1 cellular context compared by ENCODE assay signal in the genomic region with DNA sequence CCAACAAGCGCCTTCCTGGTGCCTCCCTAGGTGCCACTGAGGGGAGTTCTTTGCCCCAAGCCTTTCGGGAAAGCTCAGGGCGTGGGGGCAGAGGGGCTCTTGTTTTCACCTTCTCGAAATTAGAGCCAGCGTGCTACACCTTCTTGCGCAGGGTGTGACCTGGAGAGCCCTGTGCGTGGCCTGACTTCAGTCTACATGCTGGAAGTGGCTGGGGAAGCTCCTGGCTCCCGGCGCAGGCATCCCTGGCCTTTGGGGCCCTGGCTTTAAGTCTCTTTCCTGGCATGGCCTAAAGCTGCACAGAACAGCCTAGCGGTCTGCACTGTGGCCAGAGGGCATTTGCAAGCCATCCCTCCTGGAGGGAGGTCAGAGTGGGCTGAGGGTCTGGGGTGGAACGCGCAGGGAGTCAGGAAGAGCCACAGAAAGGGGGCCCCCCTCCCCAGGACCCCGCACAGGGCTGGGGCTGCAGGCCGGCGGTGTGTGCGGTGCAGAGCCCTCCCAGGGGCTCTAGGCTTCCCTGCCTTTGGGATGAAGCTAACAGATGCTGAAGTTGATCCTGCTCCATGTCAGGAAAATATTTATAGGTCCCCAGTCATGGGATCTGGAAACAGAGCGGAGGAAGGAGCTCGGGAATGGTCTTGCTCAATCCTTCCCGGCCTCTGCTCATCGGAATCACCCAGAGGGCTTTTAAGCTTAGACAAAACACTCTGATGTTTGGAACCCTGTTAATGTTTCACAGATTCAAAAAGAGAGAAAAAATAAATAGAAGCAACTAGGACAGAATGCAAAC.
A peak's percentile ranks its signal among the peaks of the same experiment; 100 is the strongest.
TF ChIP-seq lines count a peak whose summit lies in the region.

No MANE protein-coding gene starts in this region.

TF ChIP-seq in HepG2, 621 proteins besides CTCF, POLR2A, EP300 and RAD21 (continues in another document):
- TF ChIP-seq RFX5 (IDR thresholded peaks at IDR 0.05; ENCODE audit: low read depth, low read length) (peak; percentile 20; the same call in 1 of the 2 replicates), RARA (CRISPR knock-in tag; IDR thresholded peaks at IDR 0.05) (0 out of 2 replicates have a peak, but pooled peaks have one; percentile 2), ZSCAN22 (CRISPR knock-in tag; IDR thresholded peaks at IDR 0.05) (no peak), ETV5 (CRISPR knock-in tag; IDR thresholded peaks at IDR 0.05; ENCODE audit: borderline replicate concordance) (peak; percentile 19; the same call in 1 of the 2 replicates), SOX6 (IDR thresholded peaks at IDR 0.05) (no peak), SOX6 (CRISPR knock-in tag; IDR thresholded peaks at IDR 0.05) (peak; percentile 58), KLF11 (CRISPR knock-in tag; IDR thresholded peaks at IDR 0.05) (0 out of 2 replicates have a peak, but pooled peaks have one; percentile 21), FOXA3 (CRISPR knock-in tag; IDR thresholded peaks at IDR 0.05) (no peak), HDAC2 (CRISPR knock-in tag; IDR thresholded peaks at IDR 0.05) (no peak; the same call in 1 of the 2 replicates), GLI4 (CRISPR knock-in tag; IDR thresholded peaks at IDR 0.05; ENCODE audit: borderline replicate concordance) (no peak), HNRNPL (IDR thresholded peaks at IDR 0.05; ENCODE audit: low read depth, low read length) (peak; percentile 61), JDP2 (CRISPR knock-in tag; IDR thresholded peaks at IDR 0.05; ENCODE audit: borderline replicate concordance) (no peak), CREM (IDR thresholded peaks at IDR 0.05) (0 out of 2 replicates have a peak, but pooled peaks have one; percentile 39), CREM (CRISPR knock-in tag; IDR thresholded peaks at IDR 0.05) (no peak), NONO (IDR thresholded peaks at IDR 0.05) (no peak), NONO (CRISPR knock-in tag; conservative IDR thresholded peaks at IDR 0.05) (peak; percentile 21; the same call in 1 of the 2 replicates), ZSCAN12 (CRISPR knock-in tag; IDR thresholded peaks at IDR 0.05) (no peak), ZKSCAN5 (CRISPR knock-in tag; IDR thresholded peaks at IDR 0.05) (no peak), ZBTB7B (CRISPR knock-in tag; IDR thresholded peaks at IDR 0.05) (peak; percentile 30; the same call in 1 of the 2 replicates), ZNF841 (CRISPR knock-in tag; IDR thresholded peaks at IDR 0.05; ENCODE audit: borderline replicate concordance) (no peak), NAIF1 (CRISPR knock-in tag; IDR thresholded peaks at IDR 0.05; ENCODE audit: borderline replicate concordance) (no peak), FOXP1 (IDR thresholded peaks at IDR 0.05) (no peak), FOXP1 (CRISPR knock-in tag; IDR thresholded peaks at IDR 0.05) (peak; percentile 58; the same call in 1 of the 2 replicates), NR2F6 (IDR thresholded peaks at IDR 0.05) (0 out of 2 replicates have a peak, but pooled peaks have one; percentile 1), NR2F6 (CRISPR knock-in tag; IDR thresholded peaks at IDR 0.05) (no peak), TCF7 (IDR thresholded peaks at IDR 0.05; ENCODE audit: low read depth) (peak; percentile 63), SNAPC2 (CRISPR knock-in tag; IDR thresholded peaks at IDR 0.05) (0 out of 2 replicates have a peak, but pooled peaks have one; percentile 2), NCOR1 (IDR thresholded peaks at IDR 0.05; ENCODE audit: borderline replicate concordance, low read length) (peak; percentile 31; the same call in 1 of the 2 replicates), DPF2 (CRISPR knock-in tag; IDR thresholded peaks at IDR 0.05; ENCODE audit: borderline replicate concordance, low read depth) (no peak), ARNT2 (CRISPR knock-in tag; IDR thresholded peaks at IDR 0.05; ENCODE audit: low read depth) (0 out of 2 replicates have a peak, but pooled peaks have one; percentile 15), CEBPG (CRISPR knock-in tag; IDR thresholded peaks at IDR 0.05) (peak; percentile 92), ZNF7 (CRISPR knock-in tag; IDR thresholded peaks at IDR 0.05) (peak; percentile 29; the same call in 1 of the 2 replicates), MATR3 (CRISPR knock-in tag; IDR thresholded peaks at IDR 0.05) (no peak), CAMTA2 (CRISPR knock-in tag; IDR thresholded peaks at IDR 0.05; ENCODE audit: borderline replicate concordance) (no peak), ZSCAN25 (CRISPR knock-in tag; IDR thresholded peaks at IDR 0.05) (peak; percentile 85), JUND (CRISPR knock-in tag; IDR thresholded peaks at IDR 0.05) (no peak), HHEX (CRISPR knock-in tag; IDR thresholded peaks at IDR 0.05) (no peak), ZSCAN20 (CRISPR knock-in tag; IDR thresholded peaks at IDR 0.05; ENCODE audit: borderline replicate concordance) (0 out of 2 replicates have a peak, but pooled peaks have one; percentile 19), BHLHE40 (IDR thresholded peaks at IDR 0.05; ENCODE audit: low read length) (no peak), FOXC1 (CRISPR knock-in tag; IDR thresholded peaks at IDR 0.05; ENCODE audit: borderline replicate concordance) (no peak), SSRP1 (CRISPR knock-in tag; IDR thresholded peaks at IDR 0.05) (0 out of 2 replicates have a peak, but pooled peaks have one; percentile 16), ZBTB7A (CRISPR knock-in tag; IDR thresholded peaks at IDR 0.05) (0 out of 2 replicates have a peak, but pooled peaks have one; percentile 44)
- TF ChIP-seq, protein P1, sequence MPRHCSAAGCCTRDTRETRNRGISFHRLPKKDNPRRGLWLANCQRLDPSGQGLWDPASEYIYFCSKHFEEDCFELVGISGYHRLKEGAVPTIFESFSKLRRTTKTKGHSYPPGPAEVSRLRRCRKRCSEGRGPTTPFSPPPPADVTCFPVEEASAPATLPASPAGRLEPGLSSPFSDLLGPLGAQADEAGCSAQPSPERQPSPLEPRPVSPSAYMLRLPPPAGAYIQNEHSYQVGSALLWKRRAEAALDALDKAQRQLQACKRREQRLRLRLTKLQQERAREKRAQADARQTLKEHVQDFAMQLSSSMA (CRISPR knock-in tag; IDR thresholded peaks at IDR 0.05), result no peak
- TF ChIP-seq, protein P2, sequence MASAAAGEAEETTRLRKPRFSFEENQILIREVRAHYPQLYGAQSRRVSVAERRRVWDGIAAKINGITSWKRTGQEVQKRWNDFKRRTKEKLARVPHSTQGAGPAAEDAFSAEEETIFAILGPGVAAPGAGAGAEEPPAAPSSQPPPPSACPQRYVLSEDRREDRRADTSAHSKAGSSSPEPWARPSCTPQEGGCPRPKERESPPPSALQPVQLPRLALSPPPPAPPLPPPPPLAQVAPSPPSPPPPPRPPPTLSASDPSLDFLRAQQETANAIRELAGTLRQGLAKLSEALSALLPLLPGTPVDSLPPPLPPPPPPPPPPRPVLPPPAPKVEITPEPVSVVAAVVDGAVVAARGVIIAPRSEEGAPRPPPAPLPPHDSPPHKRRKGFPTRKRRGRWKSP (CRISPR knock-in tag; IDR thresholded peaks at IDR 0.05), result peak; percentile 40
- TF ChIP-seq, protein P3, sequence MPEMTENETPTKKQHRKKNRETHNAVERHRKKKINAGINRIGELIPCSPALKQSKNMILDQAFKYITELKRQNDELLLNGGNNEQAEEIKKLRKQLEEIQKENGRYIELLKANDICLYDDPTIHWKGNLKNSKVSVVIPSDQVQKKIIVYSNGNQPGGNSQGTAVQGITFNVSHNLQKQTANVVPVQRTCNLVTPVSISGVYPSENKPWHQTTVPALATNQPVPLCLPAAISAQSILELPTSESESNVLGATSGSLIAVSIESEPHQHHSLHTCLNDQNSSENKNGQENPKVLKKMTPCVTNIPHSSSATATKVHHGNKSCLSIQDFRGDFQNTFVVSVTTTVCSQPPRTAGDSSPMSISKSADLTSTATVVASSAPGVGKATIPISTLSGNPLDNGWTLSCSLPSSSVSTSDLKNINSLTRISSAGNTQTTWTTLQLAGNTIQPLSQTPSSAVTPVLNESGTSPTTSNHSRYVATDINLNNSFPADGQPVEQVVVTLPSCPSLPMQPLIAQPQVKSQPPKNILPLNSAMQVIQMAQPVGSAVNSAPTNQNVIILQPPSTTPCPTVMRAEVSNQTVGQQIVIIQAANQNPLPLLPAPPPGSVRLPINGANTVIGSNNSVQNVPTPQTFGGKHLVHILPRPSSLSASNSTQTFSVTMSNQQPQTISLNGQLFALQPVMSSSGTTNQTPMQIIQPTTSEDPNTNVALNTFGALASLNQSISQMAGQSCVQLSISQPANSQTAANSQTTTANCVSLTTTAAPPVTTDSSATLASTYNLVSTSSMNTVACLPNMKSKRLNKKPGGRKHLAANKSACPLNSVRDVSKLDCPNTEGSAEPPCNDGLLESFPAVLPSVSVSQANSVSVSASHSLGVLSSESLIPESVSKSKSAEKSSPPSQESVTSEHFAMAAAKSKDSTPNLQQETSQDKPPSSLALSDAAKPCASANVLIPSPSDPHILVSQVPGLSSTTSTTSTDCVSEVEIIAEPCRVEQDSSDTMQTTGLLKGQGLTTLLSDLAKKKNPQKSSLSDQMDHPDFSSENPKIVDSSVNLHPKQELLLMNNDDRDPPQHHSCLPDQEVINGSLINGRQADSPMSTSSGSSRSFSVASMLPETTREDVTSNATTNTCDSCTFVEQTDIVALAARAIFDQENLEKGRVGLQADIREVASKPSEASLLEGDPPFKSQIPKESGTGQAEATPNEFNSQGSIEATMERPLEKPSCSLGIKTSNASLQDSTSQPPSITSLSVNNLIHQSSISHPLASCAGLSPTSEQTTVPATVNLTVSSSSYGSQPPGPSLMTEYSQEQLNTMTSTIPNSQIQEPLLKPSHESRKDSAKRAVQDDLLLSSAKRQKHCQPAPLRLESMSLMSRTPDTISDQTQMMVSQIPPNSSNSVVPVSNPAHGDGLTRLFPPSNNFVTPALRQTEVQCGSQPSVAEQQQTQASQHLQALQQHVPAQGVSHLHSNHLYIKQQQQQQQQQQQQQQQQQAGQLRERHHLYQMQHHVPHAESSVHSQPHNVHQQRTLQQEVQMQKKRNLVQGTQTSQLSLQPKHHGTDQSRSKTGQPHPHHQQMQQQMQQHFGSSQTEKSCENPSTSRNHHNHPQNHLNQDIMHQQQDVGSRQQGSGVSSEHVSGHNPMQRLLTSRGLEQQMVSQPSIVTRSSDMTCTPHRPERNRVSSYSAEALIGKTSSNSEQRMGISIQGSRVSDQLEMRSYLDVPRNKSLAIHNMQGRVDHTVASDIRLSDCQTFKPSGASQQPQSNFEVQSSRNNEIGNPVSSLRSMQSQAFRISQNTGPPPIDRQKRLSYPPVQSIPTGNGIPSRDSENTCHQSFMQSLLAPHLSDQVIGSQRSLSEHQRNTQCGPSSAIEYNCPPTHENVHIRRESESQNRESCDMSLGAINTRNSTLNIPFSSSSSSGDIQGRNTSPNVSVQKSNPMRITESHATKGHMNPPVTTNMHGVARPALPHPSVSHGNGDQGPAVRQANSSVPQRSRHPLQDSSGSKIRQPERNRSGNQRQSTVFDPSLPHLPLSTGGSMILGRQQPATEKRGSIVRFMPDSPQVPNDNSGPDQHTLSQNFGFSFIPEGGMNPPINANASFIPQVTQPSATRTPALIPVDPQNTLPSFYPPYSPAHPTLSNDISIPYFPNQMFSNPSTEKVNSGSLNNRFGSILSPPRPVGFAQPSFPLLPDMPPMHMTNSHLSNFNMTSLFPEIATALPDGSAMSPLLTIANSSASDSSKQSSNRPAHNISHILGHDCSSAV (CRISPR knock-in tag; IDR thresholded peaks at IDR 0.05; ENCODE audit: borderline replicate concordance), result no peak
- TF ChIP-seq, protein P4, sequence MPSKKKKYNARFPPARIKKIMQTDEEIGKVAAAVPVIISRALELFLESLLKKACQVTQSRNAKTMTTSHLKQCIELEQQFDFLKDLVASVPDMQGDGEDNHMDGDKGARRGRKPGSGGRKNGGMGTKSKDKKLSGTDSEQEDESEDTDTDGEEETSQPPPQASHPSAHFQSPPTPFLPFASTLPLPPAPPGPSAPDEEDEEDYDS (CRISPR knock-in tag; IDR thresholded peaks at IDR 0.05), result peak; percentile 89
- TF ChIP-seq, protein P5, sequence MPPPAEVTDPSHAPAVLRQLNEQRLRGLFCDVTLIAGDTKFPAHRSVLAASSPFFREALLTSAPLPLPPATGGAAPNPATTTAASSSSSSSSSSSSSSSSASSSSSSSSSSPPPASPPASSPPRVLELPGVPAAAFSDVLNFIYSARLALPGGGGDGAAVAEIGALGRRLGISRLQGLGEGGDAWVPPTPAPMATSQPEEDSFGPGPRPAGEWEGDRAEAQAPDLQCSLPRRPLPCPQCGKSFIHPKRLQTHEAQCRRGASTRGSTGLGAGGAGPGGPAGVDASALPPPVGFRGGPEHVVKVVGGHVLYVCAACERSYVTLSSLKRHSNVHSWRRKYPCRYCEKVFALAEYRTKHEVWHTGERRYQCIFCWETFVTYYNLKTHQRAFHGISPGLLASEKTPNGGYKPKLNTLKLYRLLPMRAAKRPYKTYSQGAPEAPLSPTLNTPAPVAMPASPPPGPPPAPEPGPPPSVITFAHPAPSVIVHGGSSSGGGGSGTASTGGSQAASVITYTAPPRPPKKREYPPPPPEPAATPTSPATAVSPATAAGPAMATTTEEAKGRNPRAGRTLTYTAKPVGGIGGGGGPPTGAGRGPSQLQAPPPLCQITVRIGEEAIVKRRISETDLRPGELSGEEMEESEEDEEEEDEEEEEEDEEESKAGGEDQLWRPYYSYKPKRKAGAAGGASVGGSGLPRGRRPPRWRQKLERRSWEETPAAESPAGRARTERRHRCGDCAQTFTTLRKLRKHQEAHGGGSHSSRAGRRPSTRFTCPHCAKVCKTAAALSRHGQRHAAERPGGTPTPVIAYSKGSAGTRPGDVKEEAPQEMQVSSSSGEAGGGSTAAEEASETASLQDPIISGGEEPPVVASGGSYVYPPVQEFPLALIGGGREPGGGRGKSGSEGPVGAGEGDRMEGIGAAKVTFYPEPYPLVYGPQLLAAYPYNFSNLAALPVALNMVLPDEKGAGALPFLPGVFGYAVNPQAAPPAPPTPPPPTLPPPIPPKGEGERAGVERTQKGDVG (CRISPR knock-in tag; IDR thresholded peaks at IDR 0.05; ENCODE audit: borderline replicate concordance), result no peak
- TF ChIP-seq, protein P6, sequence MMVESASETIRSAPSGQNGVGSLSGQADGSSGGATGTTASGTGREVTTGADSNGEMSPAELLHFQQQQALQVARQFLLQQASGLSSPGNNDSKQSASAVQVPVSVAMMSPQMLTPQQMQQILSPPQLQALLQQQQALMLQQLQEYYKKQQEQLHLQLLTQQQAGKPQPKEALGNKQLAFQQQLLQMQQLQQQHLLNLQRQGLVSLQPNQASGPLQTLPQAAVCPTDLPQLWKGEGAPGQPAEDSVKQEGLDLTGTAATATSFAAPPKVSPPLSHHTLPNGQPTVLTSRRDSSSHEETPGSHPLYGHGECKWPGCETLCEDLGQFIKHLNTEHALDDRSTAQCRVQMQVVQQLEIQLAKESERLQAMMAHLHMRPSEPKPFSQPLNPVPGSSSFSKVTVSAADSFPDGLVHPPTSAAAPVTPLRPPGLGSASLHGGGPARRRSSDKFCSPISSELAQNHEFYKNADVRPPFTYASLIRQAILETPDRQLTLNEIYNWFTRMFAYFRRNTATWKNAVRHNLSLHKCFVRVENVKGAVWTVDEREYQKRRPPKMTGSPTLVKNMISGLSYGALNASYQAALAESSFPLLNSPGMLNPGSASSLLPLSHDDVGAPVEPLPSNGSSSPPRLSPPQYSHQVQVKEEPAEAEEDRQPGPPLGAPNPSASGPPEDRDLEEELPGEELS (CRISPR knock-in tag; IDR thresholded peaks at IDR 0.05), result peak; percentile 56; the same call in 1 of the 2 replicates
